ENCODE assay signal across 14 cellular contexts in genomic region chr3:37962906-37963486, GRCh38. TPM values are rescaled to one million over a fixed set of nuclear protein-coding genes. Genes with fewer than 3 reads are reported as not detected.
DNase-seq lines count a peak whose midpoint lies in the region; ATAC-seq and TF ChIP-seq lines count a peak whose summit lies in the region.
"Had no signal": no experiment of that assay in that cellular context is flagged by ENCODE, and none has a peak within 500 bp of the region (broad histone marks: within the 10 kb centered on the region; RNA-seq: fewer than 3 reads in every experiment).

No MANE protein-coding gene starts in this region.

- H3K4me1 ChIP-seq in adipocyte (ENCODE audit: control insufficient read depth, insufficient read depth, low read length) (peaks cover 9% of the 10 kb centered on the region), hepatocyte (ENCODE audit: insufficient read depth) (peaks cover 28% of the 10 kb centered on the region)
- H3K4me1 ChIP-seq: parathyroid adenoma had no signal

- no peak for TF ChIP-seq CTCF in hepatocyte (IDR thresholded peaks at IDR 0.05; ENCODE audit: poor library complexity)
- no peak for TF ChIP-seq CTCF in progenitor cell of endocrine pancreas (IDR thresholded peaks at IDR 0.05; ENCODE audit: unreplicated experiment)

- 54% methylated on average over 6 of the region's 6 CpGs for WGBS in hepatocyte (ENCODE audit: low lambda C conversion rate, missing lambda C conversion rate)

- H3K9me3 Mint-ChIP-seq in progenitor cell of endocrine pancreas (ENCODE audit: low read depth) = no peaks in the 10 kb centered on the region
- H3K9me3 Mint-ChIP-seq: activated B cell treated with CpG ODN at 0.5 μM for 24 hours; activated naive CD8-positive, alpha-beta T cell treated with anti-CD3 and anti-CD28 coated beads for 36 hours had no signal

- peaks cover 65% of the 10 kb centered on the region for H3K4me1 Mint-ChIP-seq in progenitor cell of endocrine pancreas (ENCODE audit: low read depth)
- H3K4me1 Mint-ChIP-seq: activated B cell treated with CpG ODN at 0.5 μM for 24 hours had no signal

- H2AFZ ChIP-seq in hepatocyte = peak overlapping the region; percentile 5
- H2AFZ ChIP-seq: parathyroid adenoma had no signal

- H3K9ac ChIP-seq in adipocyte (ENCODE audit: low read length) = no peak overlapping the region
- H3K9ac ChIP-seq: BLaER1, parathyroid adenoma had no signal

- no peak for ATAC-seq in GM19463 (IDR thresholded peaks at IDR 0.05; ENCODE audit: unreplicated experiment)

- no peaks in the 10 kb centered on the region for H4K20me1 ChIP-seq in hepatocyte (ENCODE audit: insufficient read depth, poor library complexity, severe bottlenecking)
- H4K20me1 ChIP-seq: BLaER1 had no signal

- H3K27ac ChIP-seq in hepatocyte = peak overlapping the region; percentile 87
- H3K27ac ChIP-seq: BLaER1, parathyroid adenoma had no signal

- H3K27me3 ChIP-seq in adipocyte (replicated peaks; ENCODE audit: control insufficient read depth, insufficient read depth, low read length) = no peaks in the 10 kb centered on the region
- H3K27me3 ChIP-seq in hepatocyte = no peaks in the 10 kb centered on the region
- H3K27me3 ChIP-seq: BLaER1 had no signal

- H3K4me3 ChIP-seq in adipocyte (ENCODE audit: low read length) (no peak overlapping the region), hepatocyte (no peak overlapping the region)
- H3K4me3 ChIP-seq: BLaER1, lung had no signal

- H3K27ac Mint-ChIP-seq in progenitor cell of endocrine pancreas = peak overlapping the region; percentile 34
- H3K27ac Mint-ChIP-seq: activated B cell treated with CpG ODN at 0.5 μM for 24 hours; activated naive CD8-positive, alpha-beta T cell treated with anti-CD3 and anti-CD28 coated beads for 36 hours had no signal

- H3K9me3 ChIP-seq in adipocyte (ENCODE audit: control insufficient read depth, low read length) = no peaks in the 10 kb centered on the region
- no peaks in the 10 kb centered on the region for H3K9me3 ChIP-seq in hepatocyte (ENCODE audit: low read depth)
- H3K9me3 ChIP-seq: BLaER1 had no signal

- H3K79me2 ChIP-seq in hepatocyte = peaks cover 4% of the 10 kb centered on the region

- no peaks in the 10 kb centered on the region for H3K27me3 Mint-ChIP-seq in progenitor cell of endocrine pancreas
- H3K27me3 Mint-ChIP-seq: activated naive CD8-positive, alpha-beta T cell treated with anti-CD3 and anti-CD28 coated beads for 36 hours had no signal

- H3K36me3 ChIP-seq in adipocyte (ENCODE audit: control insufficient read depth, insufficient read depth, low read length, severe bottlenecking) = peaks cover 9% of the 10 kb centered on the region
- no peaks in the 10 kb centered on the region for H3K36me3 ChIP-seq in hepatocyte (replicated peaks; ENCODE audit: insufficient read depth, low read depth)
- H3K36me3 ChIP-seq: BLaER1 had no signal

- peaks cover 4% of the 10 kb centered on the region for H3K36me3 Mint-ChIP-seq in progenitor cell of endocrine pancreas (ENCODE audit: insufficient read depth)
- H3K36me3 Mint-ChIP-seq: activated naive CD8-positive, alpha-beta T cell treated with anti-CD3 and anti-CD28 coated beads for 36 hours had no signal

- H3K4me3 Mint-ChIP-seq in progenitor cell of endocrine pancreas (ENCODE audit: low read depth) = peak overlapping the region; percentile 7
- H3K4me3 Mint-ChIP-seq: activated B cell treated with CpG ODN at 0.5 μM for 24 hours; activated naive CD8-positive, alpha-beta T cell treated with anti-CD3 and anti-CD28 coated beads for 36 hours had no signal

- H3K4me2 ChIP-seq in hepatocyte = peak overlapping the region; percentile 0
- H3K4me2 ChIP-seq: BLaER1 had no signal

- H3K9me2 ChIP-seq in hepatocyte (replicated peaks; ENCODE audit: insufficient read depth) = no peaks in the 10 kb centered on the region

- DNase-seq in EL (peak; percentile 20), adipocyte (ENCODE audit: low read depth) (peak; percentile 42), hepatocyte (ENCODE audit: low spot score) (peak; percentile 30), progenitor cell of endocrine pancreas (ENCODE audit: low spot score, unreplicated experiment) (no peak), cerebellar cortex (ENCODE audit: low spot score) (no peak), NCI-H2081 treated with DMSO at 0.1 percent for 48 hours (lab: John Stamatoyannopoulos, UW) (no peak), AML-193 (lab: John Stamatoyannopoulos, UW) (no peak)
- DNase-seq: activated B cell treated with CpG ODN at 0.5 μM for 24 hours; activated naive CD8-positive, alpha-beta T cell treated with anti-CD3 and anti-CD28 coated beads for 36 hours; H7 had no signal

RNA-seq across cellular contexts. Expression of gene VILL, which starts 27.6 kb away (rescaled TPM):
- total RNA-seq in hepatocyte (47.0 and 47.4 TPM in 2 replicates), progenitor cell of endocrine pancreas (6.8 and 7.6 TPM in 2 replicates)
- polyA plus RNA-seq in hepatocyte = 39.3 and 39.7 TPM in 2 replicates

Comparison
In these comparisons a context has a peak if more than half of its experiments do, and no peak if none do; other contexts are left out.
1. DNase-seq: peak in EL (single experiment), adipocyte (single experiment) and hepatocyte (single experiment); none in progenitor cell of endocrine pancreas (single experiment), cerebellar cortex (single experiment), NCI-H2081 treated with DMSO at 0.1 percent for 48 hours (single experiment) and AML-193 (0 of 2).